Comparison of ENCODE assay signal across 8 cellular contexts in genomic region chr16:87203060-87203656, GRCh38.
A peak's percentile ranks its signal among the peaks of the same experiment; 100 is the strongest.
DNase-seq lines count a peak whose midpoint lies in the region; ATAC-seq and TF ChIP-seq lines count a peak whose summit lies in the region.

No MANE protein-coding gene starts in this region.

- no peak overlapping the region for H3K4me2 ChIP-seq in parathyroid adenoma (ENCODE audit: low read length)

- H3K9ac ChIP-seq in parathyroid adenoma: no peak overlapping the region

- H2AFZ ChIP-seq in parathyroid adenoma: no peak overlapping the region

- H3K36me3 ChIP-seq in A673 (ENCODE audit: insufficient read depth, low read length, poor library complexity, severe bottlenecking): no peaks in the 10 kb centered on the region
- H3K36me3 ChIP-seq in parathyroid adenoma (ENCODE audit: control insufficient read depth, insufficient read depth, low read length): no peaks in the 10 kb centered on the region

- H3K27me3 ChIP-seq in A673 (replicated peaks; ENCODE audit: insufficient read depth, low read depth, low read length, poor library complexity) (no peaks in the 10 kb centered on the region), parathyroid adenoma (ENCODE audit: control insufficient read depth, insufficient read depth, low read length) (no peaks in the 10 kb centered on the region)

- intact Hi-C loops in A673 (cut with micrococcal nuclease; ENCODE audit: unreplicated experiment): loop anchor here (1.0 kb wide), 1 partner anchor 75 kb away; no protein-coding TSS in a partner anchor

- H3K4me3 ChIP-seq in A673 (ENCODE audit: low read depth, low read length, poor library complexity, severe bottlenecking): no peak overlapping the region
- no peak overlapping the region for H3K4me3 ChIP-seq in fibroblast of pulmonary artery (replicated peaks; ENCODE audit: low read depth, low read length)
- no peak overlapping the region for H3K4me3 ChIP-seq in parathyroid adenoma (ENCODE audit: low read depth, low read length)

- TF ChIP-seq CTCF in A673 (conservative IDR thresholded peaks at IDR 0.05; ENCODE audit: low read depth, low read length) (peak; percentile 97), GM12873 (IDR thresholded peaks at IDR 0.05; ENCODE audit: insufficient read depth, low read depth, low read length, missing control alignments) (peak; percentile 98), fibroblast of pulmonary artery (IDR thresholded peaks at IDR 0.05; ENCODE audit: low read length, missing control alignments) (no peak), parathyroid adenoma (IDR thresholded peaks at IDR 0.05) (peak; percentile 58)

- H3K27ac ChIP-seq in A673 (ENCODE audit: low read depth, low read length, poor library complexity, severe bottlenecking) (no peak overlapping the region), parathyroid adenoma (no peak overlapping the region)

- ATAC-seq in GM18511 (IDR thresholded peaks at IDR 0.05; ENCODE audit: unreplicated experiment) (no peak), HG03025 (IDR thresholded peaks at IDR 0.05; ENCODE audit: low FRiP score, unreplicated experiment) (no peak)

- H3K79me2 ChIP-seq in parathyroid adenoma: no peaks in the 10 kb centered on the region

- DNase-seq in A673 (ENCODE audit: low spot score) (peak; percentile 77), NCI-H460 (ENCODE audit: extremely low read depth, low read depth) (peak; percentile 73), fibroblast of pulmonary artery (ENCODE audit: low read depth) (peak; percentile 80)
- DNase-seq in activated CD8-positive, alpha-beta memory T cell treated with anti-CD3 and anti-CD28 coated beads, Interleukin-2, amount 50 U/mL, for 4 hours: peak; percentile 26

- BruUV-seq in A673 (replicated peaks; lab: Mats Ljungman, UMichigan): no TSS peak

- H3K9me3 ChIP-seq in A673 (ENCODE audit: low read depth, low read length, poor library complexity, severe bottlenecking) (no peaks in the 10 kb centered on the region), parathyroid adenoma (ENCODE audit: control insufficient read depth, low read length) (no peaks in the 10 kb centered on the region)

- CTCF ChIA-PET in A673 (lab: Charles Lee): no interaction called here

- POLR2A ChIA-PET in A673 (lab: Charles Lee; ENCODE audit: low non-redundant PET): no interaction called here

- H3K4me1 ChIP-seq in A673 (ENCODE audit: insufficient read depth, low read length, poor library complexity, severe bottlenecking): no peaks in the 10 kb centered on the region
- H3K4me1 ChIP-seq in parathyroid adenoma: no peaks in the 10 kb centered on the region

Comparison
In these comparisons a context has a peak if more than half of its experiments do, and no peak if none do; other contexts are left out.
1. DNase-seq: peak in every context shown above with its lines; median percentile 80 in fibroblast of pulmonary artery; 77 in A673; 73 in NCI-H460; 26 in activated CD8-positive, alpha-beta memory T cell treated with anti-CD3 and anti-CD28 coated beads, Interleukin-2, amount 50 U/mL, for 4 hours.